ENCODE assay signal across 17 cellular contexts in genomic region chr7:65438593-65438992, GRCh38.
DNase-seq lines count a peak whose midpoint lies in the region; ATAC-seq and TF ChIP-seq lines count a peak whose summit lies in the region.
"Had no signal": no experiment of that assay in that cellular context is flagged by ENCODE, and none has a peak within 500 bp of the region (broad histone marks: within the 10 kb centered on the region; RNA-seq: fewer than 3 reads in every experiment).

No MANE protein-coding gene starts in this region.

- no peaks in the 10 kb centered on the region for H3K36me3 Mint-ChIP-seq in nephron progenitor cell (ENCODE audit: low read depth)

- H3K4me1 Mint-ChIP-seq in nephron progenitor cell, result no peaks in the 10 kb centered on the region
- H3K4me1 Mint-ChIP-seq: activated B cell treated with CpG ODN at 0.5 μM for 24 hours, H9 had no signal

- no peaks in the 10 kb centered on the region for H3K9me3 Mint-ChIP-seq in nephron progenitor cell
- H3K9me3 Mint-ChIP-seq: activated B cell treated with CpG ODN at 0.5 μM for 24 hours had no signal

- no peak overlapping the region for H3K4me3 Mint-ChIP-seq in nephron progenitor cell
- H3K4me3 Mint-ChIP-seq: activated B cell treated with CpG ODN at 0.5 μM for 24 hours, H9 had no signal

- ATAC-seq in GM21723 (IDR thresholded peaks at IDR 0.05; ENCODE audit: unreplicated experiment), result no peak

- no peak for TF ChIP-seq CTCF in nephron progenitor cell (IDR thresholded peaks at IDR 0.05)

- peak; percentile 14 for DNase-seq in DMS 273 (lab: John Stamatoyannopoulos, UW; ENCODE audit: unreplicated experiment)
- no peak for DNase-seq in DMS 273 treated with DMSO at 0.1 percent for 48 hours (lab: John Stamatoyannopoulos, UW)
- peak; percentile 72 for DNase-seq in OCI-M1 (lab: John Stamatoyannopoulos, UW)
- peak; percentile 73 for DNase-seq in epithelial cell of prostate (ENCODE audit: low read depth, low spot score)
- peak; percentile 3 for DNase-seq in putamen (ENCODE audit: low spot score)
- no peak for DNase-seq in cerebellar cortex (ENCODE audit: low spot score)
- no peak for DNase-seq in nephron progenitor cell
- DNase-seq: activated B cell treated with CpG ODN at 0.5 μM for 24 hours; activated gamma-delta T cell treated with Interleukin-2 at 50 U/mL for 16 hours; effector CD4-positive, alpha-beta T cell; H9; islet precursor cell; NCI-H1694; stimulated activated CD4-positive, alpha-beta T cell treated with anti-CD3 and anti-CD28 coated beads, Interleukin-4, amount 100 ng/mL, for 4 hours had no signal

- H3K27me3 Mint-ChIP-seq in nephron progenitor cell (ENCODE audit: low read depth, poor library complexity), result peaks cover 20% of the 10 kb centered on the region
- H3K27me3 Mint-ChIP-seq: activated B cell treated with CpG ODN at 0.5 μM for 24 hours had no signal

- H3K27ac Mint-ChIP-seq in nephron progenitor cell, result no peak overlapping the region
- H3K27ac Mint-ChIP-seq: activated B cell treated with CpG ODN at 0.5 μM for 24 hours, H9 had no signal

- peak overlapping the region; percentile 29 for H3K27ac ChIP-seq in epithelial cell of prostate
- H3K27ac ChIP-seq: 22Rv1, suprapubic skin had no signal

Comparison
In these comparisons a context has a peak if more than half of its experiments do, and no peak if none do; other contexts are left out.
1. DNase-seq: peak in DMS 273 (single experiment), OCI-M1 (single experiment), epithelial cell of prostate (single experiment) and putamen (single experiment); none in DMS 273 treated with DMSO at 0.1 percent for 48 hours (single experiment), cerebellar cortex (single experiment) and nephron progenitor cell (single experiment).